In genomic region chr7:105278973-105279687, GRCh38 we compare ENCODE assay signal across 11 cellular contexts.
DNase-seq lines count a peak whose midpoint lies in the region; ATAC-seq lines count a peak whose summit lies in the region.
"Had no signal": no experiment of that assay in that cellular context is flagged by ENCODE, and none has a peak within 500 bp of the region (broad histone marks: within the 10 kb centered on the region; RNA-seq: fewer than 3 reads in every experiment).

No MANE protein-coding gene starts in this region.

- WGBS in aorta, 2 donors, result 17 to 18% methylated on average over 8 of the region's 8 CpGs

- intact Hi-C loops in aorta (cut with DNase I), result no loop called here

- H3K4me1 ChIP-seq in aorta (ENCODE audit: control insufficient read depth in 1 of 2, insufficient read depth in 2 of 2, low read length in 2 of 2), result no peaks in the 10 kb centered on the region

- DNase-seq in kidney tubule cell (ENCODE audit: low spot score) (peak; percentile 19), iPS-NIHi11 (ENCODE audit: low spot score) (no peak), NCI-H2227 treated with DMSO at 0.1 percent for 48 hours (lab: John Stamatoyannopoulos, UW) (no peak), aorta (no peak)
- DNase-seq in NK-92 treated with Interleukin-12 subunit alpha and Interleukin-12 subunit beta, amount 100 ng/mL, for 24 hours (lab: John Stamatoyannopoulos, UW), result no peak

- no peak overlapping the region for H3K27ac ChIP-seq in aorta (ENCODE audit: low read depth in 1 of 2, low read length in 2 of 2)
- H3K27ac ChIP-seq: thoracic aorta, VCaP had no signal

- no peaks in the 10 kb centered on the region for H3K36me3 ChIP-seq in aorta (ENCODE audit: control insufficient read depth in 1 of 2, insufficient read depth in 2 of 2, low read length in 1 of 2)
- H3K36me3 ChIP-seq: thoracic aorta had no signal

- no peaks in the 10 kb centered on the region for H3K9me3 ChIP-seq in aorta (ENCODE audit: control insufficient read depth, low read length)
- H3K9me3 ChIP-seq: thoracic aorta had no signal

- ATAC-seq in GM18858 (IDR thresholded peaks at IDR 0.05; ENCODE audit: unreplicated experiment), result peak; percentile 51
- ATAC-seq in GM21786 (IDR thresholded peaks at IDR 0.05; ENCODE audit: unreplicated experiment), result peak; percentile 60
- peak; percentile 40 for ATAC-seq in HG03457 (IDR thresholded peaks at IDR 0.05; ENCODE audit: unreplicated experiment)
- ATAC-seq in aorta (ENCODE audit: low FRiP score), result no peak

- no peaks in the 10 kb centered on the region for H3K27me3 ChIP-seq in aorta (ENCODE audit: control insufficient read depth in 1 of 2, insufficient read depth in 2 of 2, low read length in 1 of 2)

- peak overlapping the region in 1 of 2 donors; percentile 32 for H3K4me3 ChIP-seq in aorta (ENCODE audit: low read length in 2 of 2)
- H3K4me3 ChIP-seq: lung, thoracic aorta had no signal
